11 cellular contexts compared by ENCODE assay signal in genomic region chr1:199272107-199272506, GRCh38.
DNase-seq lines count a peak whose midpoint lies in the region; ATAC-seq and TF ChIP-seq lines count a peak whose summit lies in the region.
"Had no signal": no experiment of that assay in that cellular context is flagged by ENCODE, and none has a peak within 500 bp of the region (broad histone marks: within the 10 kb centered on the region; RNA-seq: fewer than 3 reads in every experiment).

No MANE protein-coding gene starts in this region.

- H3K27me3 Mint-ChIP-seq in T-cell, result no peaks in the 10 kb centered on the region

- H3K4ac ChIP-seq in mesendoderm (ENCODE audit: low read depth, low read length), result no peak overlapping the region

- TF ChIP-seq CTCF in cardiac fibroblast (IDR thresholded peaks at IDR 0.05; ENCODE audit: low read depth, low read length), result no peak

- no peak overlapping the region for H2AK5ac ChIP-seq in mesendoderm (ENCODE audit: low read length)

- no peak overlapping the region for H3K23ac ChIP-seq in mesendoderm (ENCODE audit: low read length)

- no peak overlapping the region for H2BK120ac ChIP-seq in mesendoderm (ENCODE audit: low read depth, low read length)

- ATAC-seq in HG03469 (IDR thresholded peaks at IDR 0.05; ENCODE audit: unreplicated experiment) (no peak), T-cell (replicated peaks in 1 of 4) (no peak)
- ATAC-seq: CD8-positive, alpha-beta T cell had no signal

- DNase-seq in AG08395 (ENCODE audit: low spot score), result peak; percentile 65
- peak; percentile 79 for DNase-seq in LHCN-M2 (ENCODE audit: low read depth)
- DNase-seq in cardiac fibroblast (ENCODE audit: low read depth in 2 of 2), result peak; percentile 74 to 95
- DNase-seq in mesendoderm, result no peak
- no peak for DNase-seq in posterior cingulate gyrus
- DNase-seq in T-cell, result no peak
- DNase-seq in NCI-H1092 treated with DMSO at 0.1 percent for 48 hours (lab: John Stamatoyannopoulos, UW), result no peak
- DNase-seq: CD8-positive, alpha-beta T cell; NCI-H1930; SHP77 treated with DMSO at 0.1 percent for 48 hours had no signal

- intact Hi-C loops in posterior cingulate gyrus (cut with DNase I), result no loop called here

- no peak overlapping the region for H3K4me3 ChIP-seq in cardiac fibroblast (replicated peaks in 1 of 2; ENCODE audit: low read depth in 2 of 2, low read length in 2 of 2)
- no peak overlapping the region for H3K4me3 ChIP-seq in mesendoderm (ENCODE audit: low read length)

- no CpG with 5 or more reads among the region's 3 CpGs for WGBS in mesendoderm (ENCODE audit: extremely low coverage, insufficient coverage, low lambda C conversion rate)

- no peak overlapping the region for H3K56ac ChIP-seq in mesendoderm (ENCODE audit: low read length)

- H3K27me3 ChIP-seq in mesendoderm (ENCODE audit: insufficient read depth, low read length, poor library complexity), result no peaks in the 10 kb centered on the region

- no peaks in the 10 kb centered on the region for H3K9me3 Mint-ChIP-seq in T-cell
- H3K9me3 Mint-ChIP-seq: CD8-positive, alpha-beta T cell had no signal

- no peak overlapping the region for H3K4me2 ChIP-seq in mesendoderm (ENCODE audit: low read length)

- POLR2A ChIA-PET in T-cell (lab: Charles Lee), result interaction anchor here in 1 of 2 donors (0.6 kb wide), 1 partner anchor 80 kb away, joined by 3 read pairs; no protein-coding TSS in a partner anchor

- H3K79me1 ChIP-seq in mesendoderm (ENCODE audit: low read length), result no peaks in the 10 kb centered on the region

- H3K27ac ChIP-seq in mesendoderm (ENCODE audit: low read depth, low read length), result no peak overlapping the region

- H3K36me3 ChIP-seq in mesendoderm (ENCODE audit: control insufficient read depth, insufficient read depth, low read length), result no peaks in the 10 kb centered on the region

- H4K8ac ChIP-seq in mesendoderm (ENCODE audit: low read depth, low read length), result no peak overlapping the region

- no peak overlapping the region for H2BK15ac ChIP-seq in mesendoderm (replicated peaks; ENCODE audit: low read depth)

- H4K5ac ChIP-seq in mesendoderm (ENCODE audit: low read length), result no peak overlapping the region

- CTCF ChIA-PET in T-cell (lab: Charles Lee), result no interaction called here

- no peaks in the 10 kb centered on the region for H3K4me1 Mint-ChIP-seq in T-cell

- H3K18ac ChIP-seq in mesendoderm (ENCODE audit: low read length), result peak overlapping the region; percentile 51

- H3K4me3 Mint-ChIP-seq in T-cell, result no peak overlapping the region
- H3K4me3 Mint-ChIP-seq: CD8-positive, alpha-beta T cell had no signal

- H3K27ac Mint-ChIP-seq in T-cell, result no peak overlapping the region
- H3K27ac Mint-ChIP-seq: CD8-positive, alpha-beta T cell had no signal

- no peak overlapping the region for H3K9ac ChIP-seq in mesendoderm (ENCODE audit: low read length)

- no peaks in the 10 kb centered on the region for H3K36me3 Mint-ChIP-seq in T-cell
- H3K36me3 Mint-ChIP-seq: CD8-positive, alpha-beta T cell had no signal

- H3K4me1 ChIP-seq in mesendoderm (ENCODE audit: control insufficient read depth, low read depth, low read length), result no peaks in the 10 kb centered on the region

- no peaks in the 10 kb centered on the region for H3K79me2 ChIP-seq in mesendoderm (ENCODE audit: control insufficient read depth, insufficient read depth, low read length)

- H2BK5ac ChIP-seq in mesendoderm (ENCODE audit: low read length), result no peak overlapping the region

Comparison
In these comparisons a context has a peak if more than half of its experiments do, and no peak if none do; other contexts are left out.
1. DNase-seq: peak in AG08395 (single experiment), LHCN-M2 (single experiment) and cardiac fibroblast (2 of 2); none in mesendoderm (single experiment), posterior cingulate gyrus (0 of 10), T-cell (0 of 34) and NCI-H1092 treated with DMSO at 0.1 percent for 48 hours (single experiment).